7 cellular contexts compared by ENCODE assay signal in the genomic region with DNA sequence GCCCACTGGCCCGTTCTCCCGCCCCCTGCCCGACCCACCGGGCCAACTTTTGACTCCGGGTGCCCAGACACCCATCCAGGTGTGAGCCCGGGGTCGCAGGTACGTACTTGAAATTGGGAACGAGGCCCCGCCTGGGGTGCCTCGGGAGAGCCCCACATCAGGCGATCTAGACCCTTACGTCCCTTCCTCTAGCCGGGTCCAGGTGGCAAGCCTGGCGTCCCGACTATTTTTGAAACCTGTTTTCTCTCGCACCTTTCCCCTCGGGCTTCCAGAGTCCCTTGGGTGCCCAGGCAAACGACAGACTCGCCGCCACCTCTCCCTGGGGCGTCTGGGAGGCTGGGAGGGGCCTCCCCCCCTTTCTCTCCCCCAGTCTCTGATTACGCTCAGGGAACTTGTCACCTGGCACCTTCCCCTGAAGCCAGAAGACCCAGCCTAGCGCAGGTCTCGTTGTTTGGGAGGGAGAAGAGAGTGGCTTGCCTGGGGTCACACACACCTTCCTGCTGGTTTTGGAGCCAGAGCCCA. TPM values are rescaled to one million over a fixed set of nuclear protein-coding genes. Genes with fewer than 3 reads are reported as not detected.
DNase-seq lines count a peak whose midpoint lies in the region; ATAC-seq and TF ChIP-seq lines count a peak whose summit lies in the region.

No MANE protein-coding gene starts in this region.

- H3K4me3 ChIP-seq in right atrium auricular region (peak overlapping the region; percentile 72 to 81), spleen (peak overlapping the region; percentile 74 to 96 (median 86))

- POLR2A ChIA-PET in activated B cell treated with CpG ODN at 0.5 μM for 24 hours (lab: Charles Lee), result no interaction called here

- DNase-seq in activated B cell treated with CpG ODN at 0.5 μM for 24 hours (no peak), right atrium auricular region (ENCODE audit: low spot score) (no peak), spleen (no peak), NCI-H510A (lab: John Stamatoyannopoulos, UW) (no peak)
- DNase-seq in stimulated activated CD4-positive, alpha-beta T cell treated with anti-CD3 and anti-CD28 coated beads, Interleukin-4, amount 100 ng/mL, for 1 hour, result no peak

- no peaks in the 10 kb centered on the region for H3K36me3 Mint-ChIP-seq in activated B cell treated with CpG ODN at 0.5 μM for 24 hours (ENCODE audit: low read depth)

- peak overlapping the region; percentile 74 for H3K4me3 Mint-ChIP-seq in activated B cell treated with CpG ODN at 0.5 μM for 24 hours

- H3K9me3 ChIP-seq in right atrium auricular region, result no peaks in the 10 kb centered on the region
- no peaks in the 10 kb centered on the region for H3K9me3 ChIP-seq in spleen

- peaks cover 43% of the 10 kb centered on the region for H3K4me1 Mint-ChIP-seq in activated B cell treated with CpG ODN at 0.5 μM for 24 hours

- peak; percentile 6 for ATAC-seq in HG03135 (IDR thresholded peaks at IDR 0.05; ENCODE audit: unreplicated experiment)
- ATAC-seq in activated B cell treated with CpG ODN at 0.5 μM for 24 hours (ENCODE audit: low read depth), result no peak
- ATAC-seq in HG02970 (IDR thresholded peaks at IDR 0.05; ENCODE audit: low FRiP score, unreplicated experiment), result no peak

- H3K27ac ChIP-seq in right atrium auricular region (peak overlapping the region; percentile 76 to 80), spleen (peak overlapping the region; percentile 75 to 92 (median 88))

- TF ChIP-seq POLR2A in spleen (IDR thresholded peaks at IDR 0.05), result no peak

- H3K9me3 Mint-ChIP-seq in activated B cell treated with CpG ODN at 0.5 μM for 24 hours, result no peaks in the 10 kb centered on the region

- H3K27me3 ChIP-seq in right atrium auricular region (no peaks in the 10 kb centered on the region), spleen (replicated peaks in 1 of 7) (peaks cover 0 to 4% (median 0%) of the 10 kb centered on the region in 7 donors)

- H3K27ac Mint-ChIP-seq in activated B cell treated with CpG ODN at 0.5 μM for 24 hours, result no peak overlapping the region

- H3K27me3 Mint-ChIP-seq in activated B cell treated with CpG ODN at 0.5 μM for 24 hours, result peaks cover 1% of the 10 kb centered on the region

- intact Hi-C loops in activated B cell treated with CpG ODN at 0.5 μM for 24 hours (cut with micrococcal nuclease) (no loop called here), spleen (cut with DNase I; ENCODE audit: low total_unique reads) (no loop called here)

- peaks cover 0 to 37% of the 10 kb centered on the region in 2 donors for H3K4me1 ChIP-seq in right atrium auricular region
- peaks cover 31 to 86% (median 69%) of the 10 kb centered on the region in 6 donors for H3K4me1 ChIP-seq in spleen

- H3K36me3 ChIP-seq in right atrium auricular region, result no peaks in the 10 kb centered on the region
- peaks cover 0 to 6% (median 0%) of the 10 kb centered on the region in 6 donors for H3K36me3 ChIP-seq in spleen

- TF ChIP-seq CTCF in activated B cell treated with CpG ODN at 0.5 μM for 24 hours (IDR thresholded peaks at IDR 0.05) (no peak), right atrium auricular region (IDR thresholded peaks at IDR 0.05) (no peak), spleen (IDR thresholded peaks at IDR 0.05 in 8 of 11, conservative IDR thresholded peaks at IDR 0.05 in 3 of 11) (no peak)

- CTCF ChIA-PET in activated B cell treated with CpG ODN at 0.5 μM for 24 hours (lab: Charles Lee), result no interaction called here

- 7 to 15% (median 10%) methylated on average over 17 to 25 of the region's 25 CpGs for WGBS in spleen, 5 donors

RNA-seq across cellular contexts. Expression of gene LDLRAP1, which starts 0.9 kb away (rescaled TPM):
- total RNA-seq in activated B cell treated with CpG ODN at 0.5 μM for 24 hours (8.7 and 10.8 TPM in 2 replicates), right atrium auricular region (10 to 100 TPM in 1 of 2 donors, 1 to 10 TPM in 1; 8.9 to 10.1 TPM), spleen (100 to 1,000 TPM in 1 of 7 donors, 10 to 100 TPM in 6; 62.6 to 105 (median 82.3) TPM)
- polyA plus RNA-seq in spleen, result 10 to 100 TPM; 21.7 to 45.9 (median 28.4) TPM
